ENCODE assay signal across 14 cellular contexts in the genomic region with DNA sequence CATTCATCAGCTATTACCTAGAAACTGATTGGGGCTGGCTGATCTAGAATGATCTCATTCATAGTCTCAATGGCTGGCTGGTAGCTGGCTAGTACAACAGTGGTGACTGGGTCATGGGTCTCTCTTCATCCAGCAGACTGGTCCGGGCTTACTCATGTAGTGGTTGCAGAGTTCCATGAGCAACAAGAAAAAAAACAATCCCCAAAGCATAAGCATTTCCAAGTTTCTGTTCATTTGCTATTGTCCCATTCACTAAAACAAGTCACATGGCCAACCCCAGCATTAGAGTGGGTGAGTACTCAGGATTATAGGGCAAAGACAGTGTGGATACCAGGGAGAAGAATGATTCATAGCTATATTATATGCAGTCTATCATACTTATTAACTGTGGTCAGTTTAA.
DNase-seq lines count a peak whose midpoint lies in the region; ATAC-seq, FAIRE-seq and TF ChIP-seq lines count a peak whose summit lies in the region.
"Had no signal": no experiment of that assay in that cellular context is flagged by ENCODE, and none has a peak within 500 bp of the region (broad histone marks: within the 10 kb centered on the region; RNA-seq: fewer than 3 reads in every experiment).

No MANE protein-coding gene starts in this region.

- DNase-seq in Daoy (ENCODE audit: low read depth) (peak; percentile 61), NCI-H446 treated with DMSO at 0.1 percent for 48 hours (lab: John Stamatoyannopoulos, UW) (peak; percentile 21), non-pigmented ciliary epithelial cell (ENCODE audit: low read depth) (peak; percentile 72), dermis blood vessel endothelial cell (no peak), GM12891 (ENCODE audit: insufficient read length, low spot score) (no peak)
- DNase-seq: activated CD4-positive, alpha-beta memory T cell treated with anti-CD3 and anti-CD28 coated beads for 36 hours; central memory CD4-positive, alpha-beta T cell; NCI-H510A; psoas muscle; stimulated activated CD4-positive, alpha-beta T cell treated with anti-CD3 and anti-CD28 coated beads, Interleukin-4, amount 100 ng/mL, for 24 hours; stimulated activated naive B cell treated with anti-CD40 and anti-IgM and Interleukin-4, amounts not matched to agents 10 μg/mL and 1 μg/mL and 100 μg/mL, for 72 hours had no signal

- no peak for TF ChIP-seq POLR2A in GM12891 (IDR thresholded peaks at IDR 0.05; ENCODE audit: low read depth, low read length)

- no peak for FAIRE-seq in GM12891 (lab: Jason Lieb, UNC)

- ATAC-seq in esophagus mucosa (peak; percentile 58), GM19328 (IDR thresholded peaks at IDR 0.05; ENCODE audit: unreplicated experiment) (no peak), GM19351 (IDR thresholded peaks at IDR 0.05; ENCODE audit: unreplicated experiment) (no peak)
- ATAC-seq: stimulated activated naive B cell treated with anti-CD40 and anti-IgM and Interleukin-4, amounts not matched to agents 10 μg/mL and 1 μg/mL and 100 μg/mL, for 72 hours had no signal

TF ChIP-seq in GM12891, 5 proteins besides CTCF, POLR2A, EP300 and RAD21:
- TF ChIP-seq POLR2AphosphoS5 (IDR thresholded peaks at IDR 0.05; ENCODE audit: low read depth, low read length), result no peak
- no peak for TF ChIP-seq POU2F2 (IDR thresholded peaks at IDR 0.05; ENCODE audit: low read depth, low read length)
- TF ChIP-seq TAF1 (IDR thresholded peaks at IDR 0.05; ENCODE audit: low read depth, low read length), result no peak
- TF ChIP-seq SPI1 (IDR thresholded peaks at IDR 0.05; ENCODE audit: low read depth, low read length), result no peak
- no peak for TF ChIP-seq PAX5 (IDR thresholded peaks at IDR 0.05; ENCODE audit: insufficient read depth, low read length, severe bottlenecking)

Comparison
In these comparisons a context has a peak if more than half of its experiments do, and no peak if none do; other contexts are left out.
1. DNase-seq: peak in Daoy (single experiment), NCI-H446 treated with DMSO at 0.1 percent for 48 hours (single experiment) and non-pigmented ciliary epithelial cell (single experiment); none in dermis blood vessel endothelial cell (single experiment) and GM12891 (single experiment).